In genomic region chr15:51303462-51303861, GRCh38 we compare ENCODE assay signal across 19 cellular contexts.
"Had no signal": no experiment of that assay in that cellular context is flagged by ENCODE, and none has a peak within 500 bp of the region (broad histone marks: within the 10 kb centered on the region; RNA-seq: fewer than 3 reads in every experiment).

No MANE protein-coding gene starts in this region.

- H3K27ac ChIP-seq: epithelial cell of prostate, lower lobe of right lung, right atrium auricular region, tibial nerve, vagina had no signal

- DNase-seq: activated CD4-positive, alpha-beta T cell treated with anti-CD3 and anti-CD28 coated beads, Interleukin-2, amount 50 U/mL, for 4 hours; activated CD4-positive, CD25-positive, alpha-beta regulatory T cell treated with anti-CD3 and anti-CD28 coated beads, Interleukin-2, amount 50 U/mL, for 72 hours; activated naive CD4-positive, alpha-beta T cell treated with Interleukin-2 at 50 U/mL for 16 hours; activated T-cell treated with anti-CD3 and anti-CD28 coated beads for 4 hours; aorta; cerebellar nuclear complex; dermis blood vessel endothelial cell; effector memory CD8-positive, alpha-beta T cell; foreskin melanocyte; left cardiac atrium; lower lobe of right lung; nephron progenitor cell; occipital lobe; stimulated activated CD4-positive, alpha-beta T cell treated with anti-CD3 and anti-CD28 coated beads, Interleukin-2, amount 100 ng/mL, for 48 hours; stimulated activated naive CD4-positive, alpha-beta T cell had no signal

- ATAC-seq: effector memory CD8-positive, alpha-beta T cell; left cardiac atrium; lower lobe of right lung had no signal

- H3K4me3 ChIP-seq: lower lobe of right lung, right atrium auricular region, tibial nerve, vagina had no signal
